ENCODE assay signal across 1 cellular context in the genomic region with DNA sequence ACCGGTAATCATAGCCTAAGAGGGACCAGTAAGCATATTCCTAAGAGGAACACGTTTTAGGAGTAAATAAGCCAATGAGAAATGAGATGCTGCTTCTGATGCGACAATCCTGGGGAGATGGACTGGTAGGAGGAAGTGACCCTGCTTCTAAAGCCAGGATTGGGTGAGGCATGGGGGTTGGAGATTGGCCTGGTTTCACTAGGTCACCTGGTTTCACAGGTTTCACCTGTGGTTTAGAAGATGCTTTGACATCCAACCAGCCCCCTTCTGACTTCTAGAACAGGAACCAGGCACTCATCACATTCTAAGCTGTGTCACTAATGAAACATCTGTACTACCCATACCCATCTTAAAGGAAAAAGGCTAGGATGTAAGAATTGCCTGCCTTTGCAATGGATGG.
TF ChIP-seq lines count a peak whose summit lies in the region.

No MANE protein-coding gene starts in this region.

TF ChIP-seq in H1, 55 proteins besides CTCF, POLR2A, EP300 and RAD21 (continued from another document):
- TF ChIP-seq, protein P1, sequence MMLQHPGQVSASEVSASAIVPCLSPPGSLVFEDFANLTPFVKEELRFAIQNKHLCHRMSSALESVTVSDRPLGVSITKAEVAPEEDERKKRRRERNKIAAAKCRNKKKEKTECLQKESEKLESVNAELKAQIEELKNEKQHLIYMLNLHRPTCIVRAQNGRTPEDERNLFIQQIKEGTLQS (IDR thresholded peaks at IDR 0.05; ENCODE audit: insufficient read depth, low read depth, low read length), result no peak
- TF ChIP-seq GABPA (IDR thresholded peaks at IDR 0.05; ENCODE audit: borderline replicate concordance, insufficient read depth, low read length) (no peak), RBBP5 (IDR thresholded peaks at IDR 0.05; ENCODE audit: borderline replicate concordance, low read depth, low read length) (no peak), POLR2AphosphoS5 (IDR thresholded peaks at IDR 0.05; ENCODE audit: low read depth, low read length) (peak; percentile 55), GTF2F1 (IDR thresholded peaks at IDR 0.05; ENCODE audit: borderline replicate concordance, low read depth, low read length) (no peak)
